ENCODE assay signal across 17 cellular contexts in the genomic region with DNA sequence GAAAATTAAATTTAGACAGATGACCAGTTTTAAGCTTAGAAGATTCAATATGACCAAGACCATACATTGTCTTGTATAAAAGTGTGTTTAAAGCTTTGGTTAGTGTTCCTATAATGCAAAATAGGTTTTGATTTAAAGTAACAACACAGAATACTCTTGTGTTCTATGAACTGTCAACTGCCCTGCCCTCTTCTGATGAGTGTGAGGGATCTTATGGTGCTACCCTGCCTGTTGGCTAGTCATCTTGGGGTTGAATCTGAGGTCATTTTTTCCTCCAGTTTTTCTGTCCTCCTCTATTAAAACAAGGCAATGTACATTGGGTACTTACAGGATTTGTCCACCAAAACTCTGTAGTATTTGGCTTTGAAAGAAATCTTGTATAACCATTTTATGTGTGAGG.
DNase-seq lines count a peak whose midpoint lies in the region; ATAC-seq, FAIRE-seq and TF ChIP-seq lines count a peak whose summit lies in the region.
"Had no signal": no experiment of that assay in that cellular context is flagged by ENCODE, and none has a peak within 500 bp of the region (broad histone marks: within the 10 kb centered on the region; RNA-seq: fewer than 3 reads in every experiment).

No MANE protein-coding gene starts in this region.

- FAIRE-seq in HepG2 (lab: Jason Lieb, UNC) = no peak
- FAIRE-seq in pancreas (lab: Jason Lieb, UNC) = no peak
- FAIRE-seq: RCC 7860 had no signal

- H3K9ac ChIP-seq in HepG2 (ENCODE audit: insufficient read depth, low read depth, low read length) = no peak overlapping the region

- H3K36me3 Mint-ChIP-seq in activated T-helper 1 cell treated with anti-CD3 and anti-CD28 coated beads, Interleukin-12 subunit alpha, Interleukin-12 subunit beta, Interleukin-2, Interleukin-4 antibody, amounts not matched to agents 30 ng/mL and 10 ng/mL and 1 ng/mL, durations not matched to agents 14 hours and 24 hours and 36 hours (ENCODE audit: low read depth) = peaks cover 8% of the 10 kb centered on the region

- H3K27me3 Mint-ChIP-seq in activated T-helper 1 cell treated with anti-CD3 and anti-CD28 coated beads, Interleukin-12 subunit alpha, Interleukin-12 subunit beta, Interleukin-2, Interleukin-4 antibody, amounts not matched to agents 30 ng/mL and 10 ng/mL and 1 ng/mL, durations not matched to agents 14 hours and 24 hours and 36 hours (ENCODE audit: insufficient read depth) = no peaks in the 10 kb centered on the region
- H3K27me3 Mint-ChIP-seq: activated CD8-positive, alpha-beta memory T cell treated with anti-CD3 and anti-CD28 coated beads, Interleukin-2, amount 10 ng/mL, durations not matched to agents 7 days and 5 days had no signal

- DNase-seq in right lobe of liver (no peak), HepG2 (ENCODE audit: low spot score) (no peak), left colon (no peak), NCI-H526 (lab: John Stamatoyannopoulos, UW) (no peak), pancreas (no peak)
- no peak for DNase-seq in activated T-helper 1 cell treated with anti-CD3 and anti-CD28 coated beads, Interleukin-12 subunit alpha, Interleukin-12 subunit beta, Interleukin-2, Interleukin-4 antibody, amounts not matched to agents 30 ng/mL and 10 ng/mL and 1 ng/mL, durations not matched to agents 14 hours and 24 hours and 36 hours (ENCODE audit: low spot score)
- DNase-seq: activated CD8-positive, alpha-beta memory T cell treated with anti-CD3 and anti-CD28 coated beads, Interleukin-2, amount 10 ng/mL, durations not matched to agents 7 days and 5 days; GF-D8; GOT3; Kasumi-1; NCI-H187; NCI-H526 treated with DMSO at 0.1 percent for 48 hours; retina; stimulated activated naive CD4-positive, alpha-beta T cell treated with Interleukin-2 at 50 U/mL for 16 hours had no signal

- H2AFZ ChIP-seq in HepG2 (ENCODE audit: low read length) = no peak overlapping the region

- BruUV-seq in HepG2 (replicated peaks; lab: Mats Ljungman, UMichigan) = no TSS peak

- in situ Hi-C loops in HepG2 (cut with HindIII; ENCODE audit: extremely low pct_ligation_motif_present, low pct_unique_long_range_greater_than_20kb) = no loop called here

- intact Hi-C loops in right lobe of liver (cut with DNase I) (no loop called here), HepG2 (cut with micrococcal nuclease; ENCODE audit: unreplicated experiment) (no loop called here), left colon (cut with DNase I, micrococcal nuclease) (no loop called here), pancreas (cut with DNase I) (no loop called here)
- intact Hi-C loops in activated T-helper 1 cell treated with anti-CD3 and anti-CD28 coated beads, Interleukin-12 subunit alpha, Interleukin-12 subunit beta, Interleukin-2, Interleukin-4 antibody, amounts not matched to agents 30 ng/mL and 10 ng/mL and 1 ng/mL, durations not matched to agents 14 hours and 24 hours and 36 hours (cut with micrococcal nuclease) = no loop called here

- peaks cover 75% of the 10 kb centered on the region for H4K20me1 ChIP-seq in HepG2 (ENCODE audit: insufficient read depth, low read length)

- CTCF ChIA-PET in HepG2 (lab: Yijun Ruan, JAX; ENCODE audit: low intra/inter-chr PET ratio, low total read pairs) = no interaction called here

- TF ChIP-seq CTCF in right lobe of liver (IDR thresholded peaks at IDR 0.05) (no peak), HepG2 (CRISPR knock-in tag; IDR thresholded peaks at IDR 0.05) (no peak), pancreas (IDR thresholded peaks at IDR 0.05) (no peak)

- H3K4me1 Mint-ChIP-seq in activated T-helper 1 cell treated with anti-CD3 and anti-CD28 coated beads, Interleukin-12 subunit alpha, Interleukin-12 subunit beta, Interleukin-2, Interleukin-4 antibody, amounts not matched to agents 30 ng/mL and 10 ng/mL and 1 ng/mL, durations not matched to agents 14 hours and 24 hours and 36 hours (ENCODE audit: low read depth) = peaks cover 91% of the 10 kb centered on the region

- TF ChIP-seq POLR2A in right lobe of liver (IDR thresholded peaks at IDR 0.05) (no peak), HepG2 (IDR thresholded peaks at IDR 0.05; ENCODE audit: insufficient read depth in 1 of 2, low read depth in 2 of 2, low read length in 2 of 2) (no peak)

- H3K4me3 ChIP-seq in right lobe of liver (no peak overlapping the region), HepG2 (replicated peaks in 1 of 3; ENCODE audit: insufficient read depth in 1 of 3, low read depth in 2 of 3, low read length in 3 of 3) (no peak overlapping the region), pancreas (no peak overlapping the region)

- ATAC-seq in right lobe of liver (peak in 1 of 4 donors; percentile 8), HepG2 (no peak), left colon (peak; percentile 30), GM18861 (IDR thresholded peaks at IDR 0.05; ENCODE audit: unreplicated experiment) (no peak), pancreas (no peak), GM19463 (IDR thresholded peaks at IDR 0.05; ENCODE audit: unreplicated experiment) (no peak)
- ATAC-seq: activated CD8-positive, alpha-beta memory T cell treated with anti-CD3 and anti-CD28 coated beads, Interleukin-2, amount 10 ng/mL, durations not matched to agents 7 days and 5 days had no signal

- H3K36me3 ChIP-seq in right lobe of liver (no peaks in the 10 kb centered on the region), HepG2 (replicated peaks in 1 of 2; ENCODE audit: control insufficient read depth in 1 of 2, insufficient read depth in 2 of 2, low read length in 2 of 2) (peaks cover 8 to 53% of the 10 kb centered on the region in 2 experiments), pancreas (no peaks in the 10 kb centered on the region)

- no peak for TF ChIP-seq RAD21 in HepG2 (CRISPR knock-in tag; IDR thresholded peaks at IDR 0.05)

- H3K27ac Mint-ChIP-seq in activated T-helper 1 cell treated with anti-CD3 and anti-CD28 coated beads, Interleukin-12 subunit alpha, Interleukin-12 subunit beta, Interleukin-2, Interleukin-4 antibody, amounts not matched to agents 30 ng/mL and 10 ng/mL and 1 ng/mL, durations not matched to agents 14 hours and 24 hours and 36 hours = peak overlapping the region; percentile 24

- TF ChIP-seq EP300 in HepG2 (IDR thresholded peaks at IDR 0.05; ENCODE audit: low read depth in 2 of 2, low read length in 2 of 2) (no peak), HepG2 (CRISPR knock-in tag; IDR thresholded peaks at IDR 0.05; ENCODE audit: borderline replicate concordance) (no peak)

- H3K27ac ChIP-seq in right lobe of liver (peak overlapping the region; percentile 48 to 84 (median 48)), HepG2 (ENCODE audit: extremely low read length, insufficient read depth, low read length) (no peak overlapping the region), pancreas (no peak overlapping the region)

- H3K4me3 Mint-ChIP-seq in activated T-helper 1 cell treated with anti-CD3 and anti-CD28 coated beads, Interleukin-12 subunit alpha, Interleukin-12 subunit beta, Interleukin-2, Interleukin-4 antibody, amounts not matched to agents 30 ng/mL and 10 ng/mL and 1 ng/mL, durations not matched to agents 14 hours and 24 hours and 36 hours = peak overlapping the region; percentile 47
- H3K4me3 Mint-ChIP-seq: activated CD8-positive, alpha-beta memory T cell treated with anti-CD3 and anti-CD28 coated beads, Interleukin-2, amount 10 ng/mL, durations not matched to agents 7 days and 5 days had no signal

- no peak overlapping the region for H3K4me2 ChIP-seq in HepG2 (ENCODE audit: low read depth, low read length)

- H3K27me3 ChIP-seq in right lobe of liver (no peaks in the 10 kb centered on the region), HepG2 (ENCODE audit: control insufficient read depth in 1 of 2, insufficient read depth in 2 of 2, low read length in 2 of 2) (no peaks in the 10 kb centered on the region), pancreas (no peaks in the 10 kb centered on the region)

- H3K9me3 Mint-ChIP-seq in activated T-helper 1 cell treated with anti-CD3 and anti-CD28 coated beads, Interleukin-12 subunit alpha, Interleukin-12 subunit beta, Interleukin-2, Interleukin-4 antibody, amounts not matched to agents 30 ng/mL and 10 ng/mL and 1 ng/mL, durations not matched to agents 14 hours and 24 hours and 36 hours = no peaks in the 10 kb centered on the region

- H3K4me1 ChIP-seq in right lobe of liver (peaks cover 0 to 52% (median 24%) of the 10 kb centered on the region in 4 donors), HepG2 (ENCODE audit: insufficient read depth, low read length) (peaks cover 100% of the 10 kb centered on the region), pancreas (peaks cover 17 to 69% (median 45%) of the 10 kb centered on the region in 3 donors)

- H3K79me2 ChIP-seq in HepG2 (ENCODE audit: insufficient read depth, low read length) = peaks cover 100% of the 10 kb centered on the region

- H3K9me3 ChIP-seq in right lobe of liver = no peaks in the 10 kb centered on the region
- no peaks in the 10 kb centered on the region for H3K9me3 ChIP-seq in HepG2 (ENCODE audit: low read length)
- no peaks in the 10 kb centered on the region for H3K9me3 ChIP-seq in pancreas

- POLR2A ChIA-PET in HepG2 (lab: Yijun Ruan, JAX) = no interaction called here

Comparison
In these comparisons a context has a peak if more than half of its experiments do, and no peak if none do; other contexts are left out.
1. H3K27ac ChIP-seq: peak in right lobe of liver (3 of 3); none in HepG2 (single experiment) and pancreas (0 of 4).